In the genomic region with DNA sequence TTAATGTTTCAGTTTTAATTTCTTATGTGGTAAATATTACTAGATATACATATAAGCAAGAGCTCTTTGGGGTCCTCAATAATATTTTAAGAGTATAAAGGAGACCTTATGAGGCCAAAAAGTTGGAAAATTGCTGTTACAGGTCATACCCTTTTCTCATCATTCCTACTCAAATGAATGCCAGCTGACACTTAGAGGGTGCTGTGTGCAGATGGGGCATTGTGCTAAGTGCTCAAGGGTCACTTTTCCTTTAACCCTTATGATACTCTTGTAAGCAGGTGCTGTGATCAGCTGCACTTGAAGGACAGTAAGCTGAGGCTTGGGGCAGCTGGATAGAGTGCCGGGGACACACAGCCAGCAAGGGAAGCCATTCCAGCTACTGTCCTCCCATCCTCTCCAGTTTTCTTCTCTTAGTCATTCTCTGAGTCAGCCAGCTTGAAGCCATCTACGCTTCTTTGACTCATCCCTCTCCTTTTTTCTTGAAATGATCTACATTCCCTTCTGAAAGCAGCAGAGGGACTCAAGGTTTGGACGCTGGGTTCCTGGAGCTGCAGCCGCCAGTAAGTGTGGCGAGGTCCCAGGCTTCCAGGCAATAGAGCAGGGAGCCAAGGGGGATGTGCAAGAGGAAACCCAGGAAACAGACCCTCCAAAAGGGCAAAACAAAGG, we compare ENCODE assay signal across 9 cellular contexts. TPM values are rescaled to one million over a fixed set of nuclear protein-coding genes. Genes with fewer than 3 reads are reported as not detected.
A peak's percentile ranks its signal among the peaks of the same experiment; 100 is the strongest.
DNase-seq lines count a peak whose midpoint lies in the region; ATAC-seq and TF ChIP-seq lines count a peak whose summit lies in the region.
"Had no signal": no experiment of that assay in that cellular context is flagged by ENCODE, and none has a peak within 500 bp of the region (broad histone marks: within the 10 kb centered on the region; RNA-seq: fewer than 3 reads in every experiment).

No MANE protein-coding gene starts in this region.

- H3K4me1 ChIP-seq in SJSA1 (replicated peaks) (peaks cover 31% of the 10 kb centered on the region), uterus (no peaks in the 10 kb centered on the region)

- H3K9me3 ChIP-seq in SJSA1 (replicated peaks) (no peaks in the 10 kb centered on the region), uterus (no peaks in the 10 kb centered on the region)

- H3K27ac ChIP-seq in SJSA1 (peak overlapping the region; percentile 66), uterus (no peak overlapping the region)

- H3K4me1 Mint-ChIP-seq in stimulated activated naive CD8-positive, alpha-beta T cell treated with anti-CD3 and anti-CD28 coated beads, Interleukin-15, amount 100 ng/mL, for 72 hours, result peaks cover 16% of the 10 kb centered on the region

- H3K4me3 ChIP-seq in SJSA1 (no peak overlapping the region), uterus (no peak overlapping the region)

- H3K27ac Mint-ChIP-seq in stimulated activated naive CD8-positive, alpha-beta T cell treated with anti-CD3 and anti-CD28 coated beads, Interleukin-15, amount 100 ng/mL, for 72 hours, result no peak overlapping the region

- H3K36me3 ChIP-seq in SJSA1 (no peaks in the 10 kb centered on the region), uterus (no peaks in the 10 kb centered on the region)

- TF ChIP-seq CTCF in uterus (IDR thresholded peaks at IDR 0.05), result no peak

- TF ChIP-seq POLR2A in uterus (IDR thresholded peaks at IDR 0.05), result no peak

- intact Hi-C loops in uterus (cut with DNase I; ENCODE audit: low total_unique reads), result no loop called here

- ATAC-seq in stimulated activated naive CD8-positive, alpha-beta T cell treated with anti-CD3 and anti-CD28 coated beads, Interleukin-15, Interleukin-2, amounts not matched to agents 100 U/mL and 50 U/mL, for 24 hours, result peak; percentile 52
- no peak for ATAC-seq in stimulated activated naive CD8-positive, alpha-beta T cell treated with anti-CD3 and anti-CD28 coated beads, Interleukin-15, amount 100 ng/mL, for 72 hours
- ATAC-seq in HG03520 (IDR thresholded peaks at IDR 0.05; ENCODE audit: unreplicated experiment) (no peak), HG03342 (IDR thresholded peaks at IDR 0.05; ENCODE audit: unreplicated experiment) (no peak)

- H3K27me3 ChIP-seq in SJSA1 (replicated peaks) (no peaks in the 10 kb centered on the region), uterus (no peaks in the 10 kb centered on the region)

- DNase-seq in stimulated activated naive CD8-positive, alpha-beta T cell treated with anti-CD3 and anti-CD28 coated beads, Interleukin-15, Interleukin-2, amounts not matched to agents 100 U/mL and 50 U/mL, for 24 hours, result no peak
- no peak for DNase-seq in stimulated activated naive CD8-positive, alpha-beta T cell treated with anti-CD3 and anti-CD28 coated beads, Interleukin-15, amount 100 ng/mL, for 72 hours
- peak; percentile 81 to 90 for DNase-seq in SJSA1 (ENCODE audit: low read depth in 1 of 2, low spot score in 2 of 2)
- peak; percentile 91 for DNase-seq in fibroblast of peridontal ligament (ENCODE audit: extremely low read depth)
- no peak for DNase-seq in uterus
- no peak for DNase-seq in stimulated activated CD4-positive, alpha-beta T cell treated with anti-CD3 and anti-CD28 coated beads, Interleukin-4, amount 100 ng/mL, for 4 hours
- DNase-seq: T-helper 9 cell had no signal

- H3K9me3 Mint-ChIP-seq in stimulated activated naive CD8-positive, alpha-beta T cell treated with anti-CD3 and anti-CD28 coated beads, Interleukin-15, amount 100 ng/mL, for 72 hours, result no peaks in the 10 kb centered on the region

- H3K4me3 Mint-ChIP-seq in stimulated activated naive CD8-positive, alpha-beta T cell treated with anti-CD3 and anti-CD28 coated beads, Interleukin-15, amount 100 ng/mL, for 72 hours, result no peak overlapping the region

- no peaks in the 10 kb centered on the region for H3K27me3 Mint-ChIP-seq in stimulated activated naive CD8-positive, alpha-beta T cell treated with anti-CD3 and anti-CD28 coated beads, Interleukin-15, amount 100 ng/mL, for 72 hours

RNA-seq across cellular contexts. Expression of a gene that starts 42.0 kb away (rescaled TPM):
- total RNA-seq in SJSA1 (2014; rRNA removed; shearing (Covaris generic)), result 25.0 and 63.0 TPM in 2 replicates
- 10 to 100 TPM; 36.5 to 96.5 (median 71.7) TPM for total RNA-seq in uterus

Comparison
In these comparisons a context has a peak if more than half of its experiments do, and no peak if none do; other contexts are left out.
1. DNase-seq: peak in SJSA1 (2 of 2) and fibroblast of peridontal ligament (single experiment); none in stimulated activated naive CD8-positive, alpha-beta T cell treated with anti-CD3 and anti-CD28 coated beads, Interleukin-15, Interleukin-2, amounts not matched to agents 100 U/mL and 50 U/mL, for 24 hours (single experiment), stimulated activated naive CD8-positive, alpha-beta T cell treated with anti-CD3 and anti-CD28 coated beads, Interleukin-15, amount 100 ng/mL, for 72 hours (0 of 2), uterus (0 of 2) and stimulated activated CD4-positive, alpha-beta T cell treated with anti-CD3 and anti-CD28 coated beads, Interleukin-4, amount 100 ng/mL, for 4 hours (0 of 2).